18 cellular contexts compared by ENCODE assay signal in genomic region chr11:94882931-94883330, GRCh38.
DNase-seq lines count a peak whose midpoint lies in the region; ATAC-seq, FAIRE-seq and TF ChIP-seq lines count a peak whose summit lies in the region.
"Had no signal": no experiment of that assay in that cellular context is flagged by ENCODE, and none has a peak within 500 bp of the region (broad histone marks: within the 10 kb centered on the region; RNA-seq: fewer than 3 reads in every experiment).

No MANE protein-coding gene starts in this region.

- no peaks in the 10 kb centered on the region for H4K20me1 ChIP-seq in BLaER1 treated with 17β-estradiol and CSF1 and Interleukin-3, amounts not matched to agents 10 nM and 100 nM

- H3K4me3 ChIP-seq in BLaER1 treated with 17β-estradiol and CSF1 and Interleukin-3, amounts not matched to agents 10 nM and 100 nM = no peak overlapping the region
- H3K4me3 ChIP-seq in bronchial epithelial cell (ENCODE audit: low read depth, low read length) = no peak overlapping the region

- in situ Hi-C loops in GM13976 (cut with MboI; ENCODE audit: low sequenced_read_pairs, unreplicated experiment) = no loop called here

- peaks cover 36 to 50% (median 45%) of the 10 kb centered on the region in 10 experiments for H3K4me1 ChIP-seq in BLaER1 treated with 17β-estradiol and CSF1 and Interleukin-3, amounts not matched to agents 10 nM and 100 nM

- ATAC-seq in GM19467 (IDR thresholded peaks at IDR 0.05; ENCODE audit: unreplicated experiment) = no peak
- ATAC-seq: HepG2, SK-N-SH treated with all-trans-retinoic acid at 6 μM for 48 hours had no signal

- peaks cover 0 to 63% (median 53%) of the 10 kb centered on the region in 11 experiments; a peak in 18 of 22 replicates for H3K36me3 ChIP-seq in BLaER1 treated with 17β-estradiol and CSF1 and Interleukin-3, amounts not matched to agents 10 nM and 100 nM
- H3K36me3 ChIP-seq in bronchial epithelial cell (ENCODE audit: control insufficient read depth, insufficient read depth, low read length) = peaks cover 1% of the 10 kb centered on the region

- H3K9ac ChIP-seq in BLaER1 treated with 17β-estradiol and CSF1 and Interleukin-3, amounts not matched to agents 10 nM and 100 nM = no peak overlapping the region

- H3K9me3 ChIP-seq in BLaER1 treated with 17β-estradiol and CSF1 and Interleukin-3, amounts not matched to agents 10 nM and 100 nM (replicated peaks in 1 of 11) = peaks cover 8 to 20% (median 18%) of the 10 kb centered on the region in 11 experiments; a peak in 20 of 22 replicates

- TF ChIP-seq CTCF in GM13976 (IDR thresholded peaks at IDR 0.05; ENCODE audit: borderline replicate concordance, control extremely low read depth, extremely low read depth, insufficient read depth, missing control alignments) (no peak), bronchial epithelial cell (IDR thresholded peaks at IDR 0.05; ENCODE audit: insufficient read depth, low read length, severe bottlenecking) (no peak)

- H3K27me3 ChIP-seq in BLaER1 treated with 17β-estradiol and CSF1 and Interleukin-3, amounts not matched to agents 10 nM and 100 nM = no peaks in the 10 kb centered on the region
- H3K27me3 ChIP-seq in bronchial epithelial cell (ENCODE audit: control insufficient read depth, insufficient read depth, low read length) = no peaks in the 10 kb centered on the region

- peak overlapping the region in 8 of 11 experiments; percentile 8 to 81 (median 78); a peak in 8 of 22 replicates for H3K27ac ChIP-seq in BLaER1 treated with 17β-estradiol and CSF1 and Interleukin-3, amounts not matched to agents 10 nM and 100 nM

- peak; percentile 1 for DNase-seq in GM13976 (ENCODE audit: low spot score)
- peak; percentile 84 for DNase-seq in bronchial epithelial cell (ENCODE audit: low read depth)
- DNase-seq in iPS-NIHi7 (ENCODE audit: extremely low spot score) = peak; percentile 9
- no peak for DNase-seq in NCI-H1436 treated with DMSO at 0.1 percent for 48 hours (lab: John Stamatoyannopoulos, UW)
- DNase-seq in NCI-H1436 (lab: John Stamatoyannopoulos, UW) = no peak
- DNase-seq in A172 (ENCODE audit: low spot score) = no peak
- DNase-seq: CD8-positive, alpha-beta memory T cell; KG1; NCI-H146; NCI-H2081; NCI-H2227 treated with DMSO at 0.1 percent for 48 hours; NK-92 treated with Interleukin-12 subunit alpha and Interleukin-12 subunit beta, amount 100 ng/mL, for 24 hours; SHP77 treated with DMSO at 0.1 percent for 48 hours; T-helper 1 cell had no signal

- FAIRE-seq in bronchial epithelial cell (lab: Jason Lieb, UNC) = peak; percentile 13
- FAIRE-seq: HepG2 had no signal

- peak overlapping the region; percentile 2 to 88 (median 75); a peak in 17 of 22 replicates for H3K4me2 ChIP-seq in BLaER1 treated with 17β-estradiol and CSF1 and Interleukin-3, amounts not matched to agents 10 nM and 100 nM

Comparison
In these comparisons a context has a peak if more than half of its experiments do, and no peak if none do; other contexts are left out.
1. DNase-seq: peak in GM13976 (single experiment), bronchial epithelial cell (single experiment) and iPS-NIHi7 (single experiment); none in NCI-H1436 treated with DMSO at 0.1 percent for 48 hours (single experiment), NCI-H1436 (single experiment) and A172 (single experiment).